Comparison of ENCODE assay signal across 34 cellular contexts in genomic region chr4:170051402-170051801, GRCh38. TPM values are rescaled to one million over a fixed set of nuclear protein-coding genes. Genes with fewer than 3 reads are reported as not detected.
"Had no signal": no experiment of that assay in that cellular context is flagged by ENCODE, and none has a peak within 500 bp of the region (broad histone marks: within the 10 kb centered on the region; RNA-seq: fewer than 3 reads in every experiment).

No MANE protein-coding gene starts in this region.

- ATAC-seq: gastroesophageal sphincter; left cardiac atrium; left ventricle myocardium superior; naive thymus-derived CD4-positive, alpha-beta T cell; right cardiac atrium had no signal

- H3K9me3 ChIP-seq: ascending aorta, gastroesophageal sphincter, spleen, testis, transverse colon had no signal

- H3K9me3 Mint-ChIP-seq: activated CD4-positive, alpha-beta memory T cell treated with anti-CD3 and anti-CD28 coated beads, Interleukin-2, amount 10 ng/mL, durations not matched to agents 7 days and 5 days; activated CD4-positive, alpha-beta T cell treated with anti-CD3 and anti-CD28 coated beads, Interleukin-2, amount 10 ng/mL, durations not matched to agents 24 days and 14 days; activated naive CD4-positive, alpha-beta T cell treated with anti-CD3 and anti-CD28 coated beads, Interleukin-2, amount 10 ng/mL, durations not matched to agents 7 days and 5 days; activated naive CD8-positive, alpha-beta T cell treated with anti-CD3 and anti-CD28 coated beads, Interleukin-2, amount 10 ng/mL, durations not matched to agents 7 days and 5 days; activated T-cell treated with anti-CD3 and anti-CD28 coated beads, Interleukin-2, amount 50 U/mL, for 24 hours; naive thymus-derived CD4-positive, alpha-beta T cell; T-helper 1 cell treated with Interleukin-12 subunit alpha and Interleukin-12 subunit beta and Interleukin-4 antibody, amounts not matched to agents 30 μg/mL and 1 μg/mL, for 36 hours had no signal

- H3K4me2 ChIP-seq: hepatocyte had no signal

- H3K27me3 ChIP-seq: ascending aorta, cardiac muscle cell, dorsolateral prefrontal cortex, hepatocyte, testis had no signal

- H2AFZ ChIP-seq: hepatocyte had no signal

- H3K27me3 Mint-ChIP-seq: activated CD4-positive, alpha-beta T cell treated with anti-CD3 and anti-CD28 coated beads, Interleukin-2, amount 10 ng/mL, durations not matched to agents 24 days and 14 days had no signal

- H3K4me1 ChIP-seq: ascending aorta, gastroesophageal sphincter, spleen, testis, transverse colon had no signal

- H3K4me1 Mint-ChIP-seq: activated CD4-positive, alpha-beta memory T cell treated with anti-CD3 and anti-CD28 coated beads, Interleukin-2, amount 10 ng/mL, durations not matched to agents 7 days and 5 days; activated CD4-positive, alpha-beta T cell treated with anti-CD3 and anti-CD28 coated beads, Interleukin-2, amount 10 ng/mL, durations not matched to agents 24 days and 14 days; activated naive CD4-positive, alpha-beta T cell treated with anti-CD3 and anti-CD28 coated beads, Interleukin-2, amount 10 ng/mL, durations not matched to agents 7 days and 5 days; activated naive CD8-positive, alpha-beta T cell treated with anti-CD3 and anti-CD28 coated beads, Interleukin-2, amount 10 ng/mL, durations not matched to agents 7 days and 5 days; naive thymus-derived CD4-positive, alpha-beta T cell had no signal

- H3K4me3 ChIP-seq: ascending aorta, cardiac muscle cell, coronary artery, dorsolateral prefrontal cortex, gastroesophageal sphincter, hepatocyte, spleen, testis, transverse colon had no signal

- DNase-seq: activated CD4-positive, alpha-beta memory T cell treated with anti-CD3 and anti-CD28 coated beads, Interleukin-2, amount 10 ng/mL, durations not matched to agents 7 days and 5 days; activated CD4-positive, CD25-positive, alpha-beta regulatory T cell treated with anti-CD3 and anti-CD28 coated beads, Interleukin-2, amount 50 U/mL, for 72 hours; activated CD8-positive, alpha-beta memory T cell treated with anti-CD3 and anti-CD28 coated beads, Interleukin-2, amount 50 U/mL, for 48 hours; activated gamma-delta T cell; activated naive CD4-positive, alpha-beta T cell treated with anti-CD3 and anti-CD28 coated beads, Interleukin-2, amount 10 ng/mL, durations not matched to agents 7 days and 5 days; activated naive CD8-positive, alpha-beta T cell treated with anti-CD3 and anti-CD28 coated beads, Interleukin-2, amount 10 ng/mL, durations not matched to agents 7 days and 5 days; activated T-cell treated with anti-CD3 and anti-CD28 coated beads, Interleukin-2, amount 50 U/mL, for 24 hours; cerebellar nuclear complex; dorsolateral prefrontal cortex; effector memory CD4-positive, alpha-beta T cell; erythroblast; left cardiac atrium; left ventricle myocardium superior; mammary epithelial cell; midbrain; naive thymus-derived CD4-positive, alpha-beta T cell; posterior cingulate gyrus; right cardiac atrium; spleen; stimulated activated naive CD4-positive, alpha-beta T cell treated with Interleukin-2 at 50 U/mL for 16 hours; T-helper 9 cell; testis; transverse colon; WERI-Rb-1 had no signal

- H3K79me2 ChIP-seq: hepatocyte had no signal

- H3K27ac ChIP-seq: ascending aorta, cardiac muscle cell, coronary artery, dorsolateral prefrontal cortex, gastroesophageal sphincter, hepatocyte, spleen, testis, transverse colon, WERI-Rb-1 had no signal

- H3K4me3 Mint-ChIP-seq: activated CD4-positive, alpha-beta memory T cell treated with anti-CD3 and anti-CD28 coated beads, Interleukin-2, amount 10 ng/mL, durations not matched to agents 7 days and 5 days; activated CD4-positive, alpha-beta T cell treated with anti-CD3 and anti-CD28 coated beads, Interleukin-2, amount 10 ng/mL, durations not matched to agents 24 days and 14 days; activated naive CD4-positive, alpha-beta T cell treated with anti-CD3 and anti-CD28 coated beads, Interleukin-2, amount 10 ng/mL, durations not matched to agents 7 days and 5 days; activated naive CD8-positive, alpha-beta T cell treated with anti-CD3 and anti-CD28 coated beads, Interleukin-2, amount 10 ng/mL, durations not matched to agents 7 days and 5 days; activated T-cell treated with anti-CD3 and anti-CD28 coated beads, Interleukin-2, amount 50 U/mL, for 24 hours; brain; naive thymus-derived CD4-positive, alpha-beta T cell; T-helper 1 cell treated with Interleukin-12 subunit alpha and Interleukin-12 subunit beta and Interleukin-4 antibody, amounts not matched to agents 30 μg/mL and 1 μg/mL, for 36 hours had no signal

- H3K36me3 ChIP-seq: ascending aorta, cardiac muscle cell, gastroesophageal sphincter, spleen, transverse colon, WERI-Rb-1 had no signal

- H3K27ac Mint-ChIP-seq: activated CD4-positive, alpha-beta memory T cell treated with anti-CD3 and anti-CD28 coated beads, Interleukin-2, amount 10 ng/mL, durations not matched to agents 7 days and 5 days; activated CD4-positive, alpha-beta T cell treated with anti-CD3 and anti-CD28 coated beads, Interleukin-2, amount 10 ng/mL, durations not matched to agents 24 days and 14 days; activated naive CD4-positive, alpha-beta T cell treated with anti-CD3 and anti-CD28 coated beads, Interleukin-2, amount 10 ng/mL, durations not matched to agents 7 days and 5 days; activated naive CD8-positive, alpha-beta T cell treated with anti-CD3 and anti-CD28 coated beads, Interleukin-2, amount 10 ng/mL, durations not matched to agents 7 days and 5 days; activated T-cell treated with anti-CD3 and anti-CD28 coated beads, Interleukin-2, amount 50 U/mL, for 24 hours; brain; naive thymus-derived CD4-positive, alpha-beta T cell; T-helper 1 cell treated with Interleukin-12 subunit alpha and Interleukin-12 subunit beta and Interleukin-4 antibody, amounts not matched to agents 30 μg/mL and 1 μg/mL, for 36 hours had no signal

- FAIRE-seq: keratinocyte, TTC549 had no signal

- H3K36me3 Mint-ChIP-seq: activated naive CD4-positive, alpha-beta T cell treated with anti-CD3 and anti-CD28 coated beads, Interleukin-2, amount 10 ng/mL, durations not matched to agents 7 days and 5 days; activated naive CD8-positive, alpha-beta T cell treated with anti-CD3 and anti-CD28 coated beads, Interleukin-2, amount 10 ng/mL, durations not matched to agents 7 days and 5 days; naive thymus-derived CD4-positive, alpha-beta T cell had no signal

RNA-seq across cellular contexts. Expression of gene AADAT, which starts 38.4 kb away (rescaled TPM):
- total RNA-seq: activated CD4-positive, alpha-beta memory T cell treated with anti-CD3 and anti-CD28 coated beads, Interleukin-2, amount 10 ng/mL, durations not matched to agents 7 days and 5 days; activated CD4-positive, alpha-beta T cell treated with anti-CD3 and anti-CD28 coated beads, Interleukin-2, amount 10 ng/mL, durations not matched to agents 24 days and 14 days; activated naive CD8-positive, alpha-beta T cell treated with anti-CD3 and anti-CD28 coated beads, Interleukin-2, amount 10 ng/mL, durations not matched to agents 7 days and 5 days; naive thymus-derived CD4-positive, alpha-beta T cell had no signal
- polyA plus RNA-seq: naive thymus-derived CD4-positive, alpha-beta T cell had no signal
